In genomic region chr7:122311719-122312118, GRCh38 we compare ENCODE assay signal across 25 cellular contexts. TPM values are rescaled to one million over a fixed set of nuclear protein-coding genes. Genes with fewer than 3 reads are reported as not detected.
DNase-seq lines count a peak whose midpoint lies in the region; ATAC-seq, FAIRE-seq and TF ChIP-seq lines count a peak whose summit lies in the region.
"Had no signal": no experiment of that assay in that cellular context is flagged by ENCODE, and none has a peak within 500 bp of the region (broad histone marks: within the 10 kb centered on the region; RNA-seq: fewer than 3 reads in every experiment).

No MANE protein-coding gene starts in this region.

- ATAC-seq in right cardiac atrium (no peak), Right ventricle myocardium superior (ENCODE audit: poor library complexity) (no peak)
- ATAC-seq: A549; stimulated activated naive CD8-positive, alpha-beta T cell treated with anti-CD3 and anti-CD28 coated beads, Interleukin-15, Interleukin-2, amounts not matched to agents 100 U/mL and 50 U/mL, for 24 hours had no signal

- H3K9me3 ChIP-seq in right cardiac atrium (ENCODE audit: control insufficient read depth, low read length) (no peaks in the 10 kb centered on the region), testis (no peaks in the 10 kb centered on the region)
- H3K9me3 ChIP-seq: A549, sigmoid colon, upper lobe of left lung had no signal

- H3K4me3 ChIP-seq in right cardiac atrium (ENCODE audit: low read length) (no peak overlapping the region), testis (peak overlapping the region in 1 of 2 donors; percentile 17)
- H3K4me3 ChIP-seq: A549; BLaER1 treated with 17β-estradiol and CSF1 and Interleukin-3, amounts not matched to agents 10 nM and 100 nM; sigmoid colon had no signal

- no peaks in the 10 kb centered on the region for H3K36me3 ChIP-seq in testis (ENCODE audit: low read depth, missing control alignments)
- H3K36me3 ChIP-seq: BLaER1 treated with 17β-estradiol and CSF1 and Interleukin-3, amounts not matched to agents 10 nM and 100 nM; sigmoid colon; upper lobe of left lung had no signal

- FAIRE-seq in GM12892 (lab: Jason Lieb, UNC), result no peak
- FAIRE-seq: A549, colon had no signal

- intact Hi-C loops in right cardiac atrium (cut with DNase I) (no loop called here), Right ventricle myocardium superior (cut with DNase I) (no loop called here), testis (cut with DNase I; ENCODE audit: low total_unique reads) (no loop called here)

- no peak overlapping the region for H3K27ac ChIP-seq in right cardiac atrium (ENCODE audit: low read length)
- H3K27ac ChIP-seq in testis, result no peak overlapping the region
- H3K27ac ChIP-seq: A549; BLaER1 treated with 17β-estradiol and CSF1 and Interleukin-3, amounts not matched to agents 10 nM and 100 nM; RWPE1; sigmoid colon; upper lobe of left lung had no signal

- no peak for TF ChIP-seq CTCF in testis (IDR thresholded peaks at IDR 0.05)

- H3K27me3 ChIP-seq in right cardiac atrium (ENCODE audit: control insufficient read depth, insufficient read depth), result peaks cover 3% of the 10 kb centered on the region
- H3K27me3 ChIP-seq in testis, result peaks cover 7% of the 10 kb centered on the region
- H3K27me3 ChIP-seq: BLaER1 treated with 17β-estradiol and CSF1 and Interleukin-3, amounts not matched to agents 10 nM and 100 nM had no signal

- 6% methylated on average over 31 of the region's 31 CpGs for WGBS in right cardiac atrium
- 17 to 24% methylated on average over 31 of the region's 31 CpGs for WGBS in testis, 2 donors

- DNase-seq in right cardiac atrium, result peak in 2 of 3 donors; percentile 49 to 52
- no peak for DNase-seq in Right ventricle myocardium superior
- DNase-seq in ecto neural progenitor cell (ENCODE audit: low spot score), result peak; percentile 76
- DNase-seq in iPS-NIHi11 (ENCODE audit: low spot score), result peak; percentile 27
- peak; percentile 36 for DNase-seq in testis
- DNase-seq in NCI-H345 (lab: John Stamatoyannopoulos, UW), result no peak
- no peak for DNase-seq in DMS 273 treated with DMSO at 0.1 percent for 48 hours (lab: John Stamatoyannopoulos, UW)
- DNase-seq in GM12892 (ENCODE audit: insufficient read length), result no peak
- DNase-seq: activated CD4-positive, alpha-beta T cell treated with anti-CD3 and anti-CD28 coated beads, Interleukin-2, amount 50 U/mL, for 1 hour; activated naive CD4-positive, alpha-beta T cell treated with Interleukin-2 at 50 U/mL for 16 hours; activated T-cell treated with anti-CD3 and anti-CD28 coated beads for 4 hours; aorta; islet precursor cell; NCI-H1930; sigmoid colon; stimulated activated CD4-positive, alpha-beta T cell treated with anti-CD3 and anti-CD28 coated beads, Interleukin-1b, Interleukin-23, amount 100 ng/mL, for 48 hours; stimulated activated naive CD8-positive, alpha-beta T cell treated with anti-CD3 and anti-CD28 coated beads, Interleukin-15, Interleukin-2, amounts not matched to agents 100 U/mL and 50 U/mL, for 24 hours; SW 1271 had no signal

- peaks cover 2% of the 10 kb centered on the region for H3K4me1 ChIP-seq in right cardiac atrium (ENCODE audit: control insufficient read depth, insufficient read depth, low read length)
- no peaks in the 10 kb centered on the region for H3K4me1 ChIP-seq in testis
- H3K4me1 ChIP-seq: A549; BLaER1 treated with 17β-estradiol and CSF1 and Interleukin-3, amounts not matched to agents 10 nM and 100 nM had no signal

- TF ChIP-seq POLR2A in testis (IDR thresholded peaks at IDR 0.05) (no peak), GM12892 (IDR thresholded peaks at IDR 0.05; ENCODE audit: low read depth, low read length) (no peak)

RNA-seq across cellular contexts. Expression of gene FEZF1, which starts 7.2 kb away (rescaled TPM):
- total RNA-seq in right cardiac atrium (not detected), Right ventricle myocardium superior (not detected), testis (1 to 10 TPM; 3.1 to 5.6 TPM)
- polyA plus RNA-seq in right cardiac atrium (not detected), testis (ENCODE audit: insufficient read depth, low read depth, low replicate concordance) (9.8 TPM)
- not detected for polyA plus RNA-seq in GM12892 (2012; ENCODE audit: missing spikeins)
- total RNA-seq: aorta, epithelial cell of proximal tubule, sigmoid colon had no signal
- polyA plus RNA-seq: A549, aorta, IgD-negative memory B cell, sigmoid colon had no signal

Comparison
In these comparisons a context has a peak if more than half of its experiments do, and no peak if none do; other contexts are left out.
1. DNase-seq: peak in right cardiac atrium (2 of 3), ecto neural progenitor cell (single experiment), iPS-NIHi11 (single experiment) and testis (single experiment); none in Right ventricle myocardium superior (single experiment), NCI-H345 (single experiment), DMS 273 treated with DMSO at 0.1 percent for 48 hours (single experiment) and GM12892 (single experiment).